ENCODE assay signal across 21 cellular contexts in the genomic region with DNA sequence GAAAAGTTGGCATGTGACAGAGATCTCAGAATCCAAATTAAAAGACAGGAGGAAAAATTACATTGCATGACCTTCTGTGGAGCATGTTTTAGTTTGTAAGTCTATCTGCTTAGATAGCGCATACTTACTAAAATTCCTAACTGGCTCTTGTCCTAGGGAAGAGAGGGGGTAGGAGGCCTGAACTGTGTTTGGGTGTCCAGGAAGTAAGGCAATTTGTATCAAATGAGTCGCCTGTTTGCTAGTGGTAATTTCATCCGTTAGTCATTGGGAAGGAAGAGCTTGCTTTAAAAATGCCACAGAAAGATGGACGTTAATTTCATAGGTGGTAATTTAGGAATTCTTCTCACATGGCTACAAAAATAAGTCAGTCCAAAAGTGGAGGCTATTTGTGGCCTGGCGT. TPM values are rescaled to one million over a fixed set of nuclear protein-coding genes. Genes with fewer than 3 reads are reported as not detected.
A peak's percentile ranks its signal among the peaks of the same experiment; 100 is the strongest.
DNase-seq lines count a peak whose midpoint lies in the region; ATAC-seq and TF ChIP-seq lines count a peak whose summit lies in the region.
"Had no signal": no experiment of that assay in that cellular context is flagged by ENCODE, and none has a peak within 500 bp of the region (broad histone marks: within the 10 kb centered on the region; RNA-seq: fewer than 3 reads in every experiment).

No MANE protein-coding gene starts in this region.

- ATAC-seq in stimulated activated naive CD8-positive, alpha-beta T cell treated with anti-CD3 and anti-CD28 coated beads, Interleukin-15, Interleukin-2, amounts not matched to agents 100 U/mL and 50 U/mL, for 24 hours = no peak
- no peak for ATAC-seq in HG03025 (IDR thresholded peaks at IDR 0.05; ENCODE audit: low FRiP score, unreplicated experiment)
- ATAC-seq in HG03432 (IDR thresholded peaks at IDR 0.05; ENCODE audit: unreplicated experiment) = no peak
- ATAC-seq: Right ventricle myocardium inferior had no signal

- no peaks in the 10 kb centered on the region for H3K9me2 ChIP-seq in SK-N-SH

- H3K4me1 Mint-ChIP-seq in stimulated activated naive CD8-positive, alpha-beta T cell treated with anti-CD3 and anti-CD28 coated beads, Interleukin-15, Interleukin-2, amounts not matched to agents 100 ng/mL and 50 ng/mL, for 24 hours (ENCODE audit: low read depth) = peaks cover 31% of the 10 kb centered on the region
- no peaks in the 10 kb centered on the region for H3K4me1 Mint-ChIP-seq in CD8-positive, alpha-beta memory T cell
- H3K4me1 Mint-ChIP-seq: neural progenitor cell had no signal

- peaks cover 0 to 8% of the 10 kb centered on the region in 2 experiments; a peak in 2 of 4 replicates for H3K4me1 ChIP-seq in SK-N-SH (ENCODE audit: control insufficient read depth in 1 of 2, insufficient read depth in 2 of 2, low read depth in 1 of 2, low read length in 1 of 2)
- no peaks in the 10 kb centered on the region for H3K4me1 ChIP-seq in CD8-positive, alpha-beta memory T cell (ENCODE audit: insufficient read depth, low read length)
- H3K4me1 ChIP-seq: neural progenitor cell had no signal

- peak overlapping the region; percentile 20 for H3K27ac Mint-ChIP-seq in stimulated activated naive CD8-positive, alpha-beta T cell treated with anti-CD3 and anti-CD28 coated beads, Interleukin-15, Interleukin-2, amounts not matched to agents 100 ng/mL and 50 ng/mL, for 24 hours
- H3K27ac Mint-ChIP-seq in CD8-positive, alpha-beta memory T cell = peak overlapping the region in 1 of 8 donors; percentile 57
- H3K27ac Mint-ChIP-seq: neural progenitor cell had no signal

- H3K9me3 Mint-ChIP-seq in stimulated activated naive CD8-positive, alpha-beta T cell treated with anti-CD3 and anti-CD28 coated beads, Interleukin-15, Interleukin-2, amounts not matched to agents 100 ng/mL and 50 ng/mL, for 24 hours = no peaks in the 10 kb centered on the region
- H3K9me3 Mint-ChIP-seq in CD8-positive, alpha-beta memory T cell = no peaks in the 10 kb centered on the region

- H3K27ac ChIP-seq in SK-N-SH (ENCODE audit: low read depth in 2 of 2, low read length in 1 of 2) = peak overlapping the region; percentile 4 to 65; a peak in 3 of 4 replicates
- no peak overlapping the region for H3K27ac ChIP-seq in CD8-positive, alpha-beta memory T cell (ENCODE audit: low read depth, low read length)
- H3K27ac ChIP-seq: coronary artery, esophagus muscularis mucosa, neural progenitor cell had no signal

- no peak overlapping the region for H3K4me3 ChIP-seq in SK-N-SH (ENCODE audit: low read depth in 2 of 2, low read length in 1 of 2)
- no peak overlapping the region for H3K4me3 ChIP-seq in foreskin fibroblast (ENCODE audit: low read depth in 1 of 2, low read length in 2 of 2)
- no peak overlapping the region for H3K4me3 ChIP-seq in CD8-positive, alpha-beta memory T cell (ENCODE audit: low read length)
- H3K4me3 ChIP-seq: coronary artery, esophagus muscularis mucosa, lung, neural progenitor cell had no signal

- 0 out of 2 replicates have a peak overlapping the region, but pooled peaks have one; percentile 35 for H2AFZ ChIP-seq in SK-N-SH (ENCODE audit: low read depth)
- H2AFZ ChIP-seq: neural progenitor cell had no signal

- no peaks in the 10 kb centered on the region for H3K27me3 ChIP-seq in SK-N-SH (ENCODE audit: insufficient read depth)
- no peaks in the 10 kb centered on the region for H3K27me3 ChIP-seq in CD8-positive, alpha-beta memory T cell (ENCODE audit: insufficient read depth, low read length, poor library complexity, severe bottlenecking)
- H3K27me3 ChIP-seq: esophagus muscularis mucosa, neural progenitor cell had no signal

- 35% methylated on average over 5 of the region's 5 CpGs for WGBS in SK-N-SH (ENCODE audit: low lambda C conversion rate)

- H4K20me1 ChIP-seq in SK-N-SH (ENCODE audit: insufficient read depth) = no peaks in the 10 kb centered on the region

- H3K27me3 Mint-ChIP-seq in stimulated activated naive CD8-positive, alpha-beta T cell treated with anti-CD3 and anti-CD28 coated beads, Interleukin-15, Interleukin-2, amounts not matched to agents 100 ng/mL and 50 ng/mL, for 24 hours = no peaks in the 10 kb centered on the region
- H3K27me3 Mint-ChIP-seq in CD8-positive, alpha-beta memory T cell = no peaks in the 10 kb centered on the region

- CTCF ChIA-PET in SK-N-SH (lab: Yijun Ruan, JAX) = interaction anchor here (0.6 to 1.7 kb wide), 4 partner anchors 62 to 573 kb away, joined by 3 to 4 read pairs (median 3); no protein-coding TSS in a partner anchor
- CTCF ChIA-PET in CD8-positive, alpha-beta memory T cell (lab: Charles Lee) = no interaction called here

- no peaks in the 10 kb centered on the region for H3K79me2 ChIP-seq in SK-N-SH (ENCODE audit: insufficient read depth)

- DNase-seq in stimulated activated naive CD8-positive, alpha-beta T cell treated with anti-CD3 and anti-CD28 coated beads, Interleukin-15, Interleukin-2, amounts not matched to agents 100 U/mL and 50 U/mL, for 24 hours = no peak
- DNase-seq in SK-N-SH = no peak
- DNase-seq in foreskin fibroblast = peak; percentile 50 to 70
- DNase-seq in DMS153 (lab: John Stamatoyannopoulos, UW) = no peak
- DNase-seq in CD8-positive, alpha-beta memory T cell = no peak
- DNase-seq: activated CD4-positive, alpha-beta T cell treated with anti-CD3 and anti-CD28 coated beads, Interleukin-2, amount 50 U/mL, for 4 hours; activated T-cell treated with anti-CD3 and anti-CD28 coated beads, Interleukin-2, amount 50 U/mL, for 48 hours; amniotic stem cell; MM.1S; NCI-H2081; NCI-H774; right cardiac atrium; stimulated activated CD4-positive, alpha-beta T cell treated with anti-CD3 and anti-CD28 coated beads, Interleukin-4, amount 100 ng/mL, for 24 hours had no signal

- no peak for TF ChIP-seq RAD21 in SK-N-SH (IDR thresholded peaks at IDR 0.05; ENCODE audit: low read length)

- H3K9me3 ChIP-seq in SK-N-SH = no peaks in the 10 kb centered on the region
- no peaks in the 10 kb centered on the region for H3K9me3 ChIP-seq in CD8-positive, alpha-beta memory T cell (ENCODE audit: low read length)
- H3K9me3 ChIP-seq: esophagus muscularis mucosa had no signal

- no peak for TF ChIP-seq EP300 in SK-N-SH (IDR thresholded peaks at IDR 0.05; ENCODE audit: borderline replicate concordance in 1 of 2, low read depth in 1 of 2, low read length in 1 of 2)

- no peaks in the 10 kb centered on the region for H3F3A ChIP-seq in SK-N-SH (replicated peaks; ENCODE audit: insufficient read depth)

- no peak overlapping the region for H3K4me3 Mint-ChIP-seq in stimulated activated naive CD8-positive, alpha-beta T cell treated with anti-CD3 and anti-CD28 coated beads, Interleukin-15, Interleukin-2, amounts not matched to agents 100 ng/mL and 50 ng/mL, for 24 hours
- H3K4me3 Mint-ChIP-seq in CD8-positive, alpha-beta memory T cell = no peak overlapping the region
- H3K4me3 Mint-ChIP-seq: neural progenitor cell had no signal

- H3K36me3 ChIP-seq in SK-N-SH (replicated peaks in 1 of 2; ENCODE audit: control insufficient read depth in 1 of 2, insufficient read depth in 2 of 2, low read length in 1 of 2) = no peaks in the 10 kb centered on the region
- no peaks in the 10 kb centered on the region for H3K36me3 ChIP-seq in CD8-positive, alpha-beta memory T cell (ENCODE audit: insufficient read depth, low read length)
- H3K36me3 ChIP-seq: esophagus muscularis mucosa, neural progenitor cell had no signal

- H3K4me2 ChIP-seq in SK-N-SH = no peak overlapping the region
- H3K4me2 ChIP-seq: neural progenitor cell had no signal

- POLR2A ChIA-PET in SK-N-SH (lab: Yijun Ruan, JAX) = no interaction called here
- POLR2A ChIA-PET in CD8-positive, alpha-beta memory T cell (lab: Charles Lee) = no interaction called here

- peaks cover 12% of the 10 kb centered on the region for H3K36me3 Mint-ChIP-seq in stimulated activated naive CD8-positive, alpha-beta T cell treated with anti-CD3 and anti-CD28 coated beads, Interleukin-15, Interleukin-2, amounts not matched to agents 100 ng/mL and 50 ng/mL, for 24 hours (ENCODE audit: low read depth)
- H3K36me3 Mint-ChIP-seq in CD8-positive, alpha-beta memory T cell = peaks cover 0 to 3% (median 1%) of the 10 kb centered on the region in 3 donors

- no peak for TF ChIP-seq CTCF in SK-N-SH (IDR thresholded peaks at IDR 0.05)
- TF ChIP-seq CTCF in foreskin fibroblast (IDR thresholded peaks at IDR 0.05; ENCODE audit: low read depth, low read length) = no peak

- no peak overlapping the region for H3K9ac ChIP-seq in SK-N-SH
- H3K9ac ChIP-seq: neural progenitor cell had no signal

TF ChIP-seq in SK-N-SH, 30 proteins besides CTCF, POLR2A, EP300 and RAD21 (continues in another document):
- TF ChIP-seq RFX5 (IDR thresholded peaks at IDR 0.05; ENCODE audit: low read length) = no peak
- no peak for TF ChIP-seq RXRA (IDR thresholded peaks at IDR 0.05; ENCODE audit: borderline replicate concordance, low read depth)
- TF ChIP-seq FOSL2 (IDR thresholded peaks at IDR 0.05; ENCODE audit: borderline replicate concordance, low read depth) = no peak
- TF ChIP-seq, protein P1, sequence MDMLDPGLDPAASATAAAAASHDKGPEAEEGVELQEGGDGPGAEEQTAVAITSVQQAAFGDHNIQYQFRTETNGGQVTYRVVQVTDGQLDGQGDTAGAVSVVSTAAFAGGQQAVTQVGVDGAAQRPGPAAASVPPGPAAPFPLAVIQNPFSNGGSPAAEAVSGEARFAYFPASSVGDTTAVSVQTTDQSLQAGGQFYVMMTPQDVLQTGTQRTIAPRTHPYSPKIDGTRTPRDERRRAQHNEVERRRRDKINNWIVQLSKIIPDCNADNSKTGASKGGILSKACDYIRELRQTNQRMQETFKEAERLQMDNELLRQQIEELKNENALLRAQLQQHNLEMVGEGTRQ (IDR thresholded peaks at IDR 0.05; ENCODE audit: borderline replicate concordance, low read depth, low read length) = no peak
- TF ChIP-seq NRF1 (IDR thresholded peaks at IDR 0.05; ENCODE audit: low read depth, low read length) = no peak
- TF ChIP-seq POLR2AphosphoS5 (IDR thresholded peaks at IDR 0.05; ENCODE audit: low read depth, low read length) = no peak
- no peak for TF ChIP-seq YY1 (IDR thresholded peaks at IDR 0.05; ENCODE audit: low read depth)
- TF ChIP-seq GABPA (IDR thresholded peaks at IDR 0.05; ENCODE audit: low read depth) = no peak
- TF ChIP-seq RCOR1 (IDR thresholded peaks at IDR 0.05; ENCODE audit: low read length) = no peak
- no peak for TF ChIP-seq SMC3 (IDR thresholded peaks at IDR 0.05; ENCODE audit: low read depth, low read length)
- TF ChIP-seq NFIC (IDR thresholded peaks at IDR 0.05; ENCODE audit: borderline replicate concordance) = no peak
- TF ChIP-seq TAF1 (IDR thresholded peaks at IDR 0.05; ENCODE audit: borderline replicate concordance, low read depth, low read length) = no peak

RNA-seq across cellular contexts. Expression of a gene that starts 18.5 kb away (rescaled TPM):
- polyA plus RNA-seq in SK-N-SH (2012; rRNA removed) = 1.3 and 1.9 TPM in 2 replicates
- polyA plus RNA-seq in SK-N-SH (2012; cell fraction: cytosol; rRNA removed) = 2.0 and 2.5 TPM in 2 replicates
- 1.8 and 2.4 TPM in 2 replicates for polyA plus RNA-seq in SK-N-SH (2012; cell fraction: nucleus; rRNA removed)
- 1 to 10 TPM; 8.3 to 9.4 TPM for total RNA-seq in CD8-positive, alpha-beta memory T cell
- 0.26 TPM for polyA plus RNA-seq in CD8-positive, alpha-beta memory T cell

Comparison
In these comparisons a context has a peak if more than half of its experiments do, and no peak if none do; other contexts are left out.
1. DNase-seq: peak in foreskin fibroblast (2 of 2); none in stimulated activated naive CD8-positive, alpha-beta T cell treated with anti-CD3 and anti-CD28 coated beads, Interleukin-15, Interleukin-2, amounts not matched to agents 100 U/mL and 50 U/mL, for 24 hours (single experiment), SK-N-SH (single experiment), DMS153 (single experiment) and CD8-positive, alpha-beta memory T cell (0 of 5).